8 cellular contexts compared by ENCODE assay signal in genomic region chr11:128290106-128290840, GRCh38.
A peak's percentile ranks its signal among the peaks of the same experiment; 100 is the strongest.
DNase-seq lines count a peak whose midpoint lies in the region; ATAC-seq and TF ChIP-seq lines count a peak whose summit lies in the region.

No MANE protein-coding gene starts in this region.

- H3K4me3 ChIP-seq in GM12864 (ENCODE audit: low read depth, low read length) (peak overlapping the region; percentile 31), H7 (ENCODE audit: insufficient read depth, low read depth, low read length) (no peak overlapping the region), heart right ventricle (peak overlapping the region in 7 of 10 donors; percentile 17 to 43 (median 29))

- peaks cover 2 to 53% (median 39%) of the 10 kb centered on the region in 9 donors for H3K4me1 ChIP-seq in heart right ventricle

- H3K27me3 ChIP-seq in H7 (ENCODE audit: control insufficient read depth, insufficient read depth, low read length) (no peaks in the 10 kb centered on the region), heart right ventricle (no peaks in the 10 kb centered on the region)

- WGBS in heart right ventricle, 2 donors: 16 to 22% methylated on average over 16 of the region's 16 CpGs

- TF ChIP-seq CTCF in GM12864 (IDR thresholded peaks at IDR 0.05; ENCODE audit: low read depth, low read length, missing control alignments): peak; percentile 74
- peak; percentile 81 to 94 (median 88) for TF ChIP-seq CTCF in heart right ventricle (IDR thresholded peaks at IDR 0.05)

- peak overlapping the region in 9 of 10 donors; percentile 24 to 83 (median 65) for H3K27ac ChIP-seq in heart right ventricle

- intact Hi-C loops in heart right ventricle (cut with DNase I): loop anchor here (1.0 to 10.0 kb wide), 16 partner anchors 52 to 545 kb away; no protein-coding TSS in a partner anchor

- ATAC-seq in heart right ventricle: peak; percentile 81 to 91 (median 89)

- H3K9me3 Mint-ChIP-seq in activated naive CD8-positive, alpha-beta T cell (ENCODE audit: low read depth): peaks cover 2% of the 10 kb centered on the region

- H3K36me3 ChIP-seq in H7 (replicated peaks; ENCODE audit: control insufficient read depth, insufficient read depth, low read length): no peaks in the 10 kb centered on the region
- H3K36me3 ChIP-seq in heart right ventricle: no peaks in the 10 kb centered on the region

- peak overlapping the region; percentile 85 for H3K4me3 Mint-ChIP-seq in activated naive CD8-positive, alpha-beta T cell

- peaks cover 96% of the 10 kb centered on the region for H3K4me1 Mint-ChIP-seq in activated naive CD8-positive, alpha-beta T cell (ENCODE audit: low read depth)

- H3K27ac Mint-ChIP-seq in activated naive CD8-positive, alpha-beta T cell: peak overlapping the region; percentile 98

- DNase-seq in GM12864 (ENCODE audit: low read depth): peak; percentile 85
- peak; percentile 66 for DNase-seq in H7
- DNase-seq in LoVo (ENCODE audit: low spot score): peak; percentile 64
- DNase-seq in SKM-1 (lab: John Stamatoyannopoulos, UW; ENCODE audit: unreplicated experiment): peak; percentile 81
- peak; percentile 29 to 76 for DNase-seq in heart right ventricle
- peak; percentile 65 for DNase-seq in retina
- DNase-seq in occipital lobe (lab: John Stamatoyannopoulos, UW): no peak

- no peaks in the 10 kb centered on the region for H3K27me3 Mint-ChIP-seq in activated naive CD8-positive, alpha-beta T cell

- H3K9me3 ChIP-seq in heart right ventricle: no peaks in the 10 kb centered on the region

- H3K36me3 Mint-ChIP-seq in activated naive CD8-positive, alpha-beta T cell: peaks cover 5% of the 10 kb centered on the region
